23 cellular contexts compared by ENCODE assay signal in the genomic region with DNA sequence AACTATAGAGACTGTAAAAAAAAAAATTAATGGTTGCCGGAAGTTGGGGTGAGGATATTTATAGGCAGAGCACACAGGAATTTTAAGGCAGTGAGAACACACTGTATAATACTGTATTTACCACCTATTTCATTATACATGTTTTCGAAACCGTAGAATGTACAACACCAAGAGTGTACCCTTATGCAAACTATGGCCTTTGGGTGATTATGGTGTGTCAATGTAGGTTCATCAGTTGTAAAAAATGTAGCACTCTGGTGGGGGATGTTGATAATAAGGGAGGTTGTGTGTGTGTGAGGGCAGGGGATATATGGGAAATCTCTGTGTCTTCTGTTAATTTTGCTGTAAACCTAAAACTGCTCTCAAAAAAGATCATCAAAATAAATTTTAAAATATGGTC.
"Had no signal": no experiment of that assay in that cellular context is flagged by ENCODE, and none has a peak within 500 bp of the region (broad histone marks: within the 10 kb centered on the region; RNA-seq: fewer than 3 reads in every experiment).

No MANE protein-coding gene starts in this region.

- DNase-seq: IMR-90, Karpas-422, KG1, MG63, NCI-H1092 treated with DMSO at 0.1 percent for 48 hours, NCI-H1436, NCI-H187, NCI-H2029, NCI-H2081 treated with DMSO at 0.1 percent for 48 hours, NCI-H2171, NCI-H226, NCI-H446, NCI-H510A, NCI-H524 treated with DMSO at 0.1 percent for 48 hours, NCI-H69, NCI-H774, Right ventricle myocardium superior, RPMI8226, SIG-M5 had no signal

- H3K27me3 ChIP-seq: MG63, SJSA1 had no signal

- H3K4me1 ChIP-seq: SJSA1 had no signal

- H3K9me3 ChIP-seq: MG63, SJSA1 had no signal

- H3K4me3 ChIP-seq: MG63, SJSA1, SK-N-MC had no signal

- H3K36me3 ChIP-seq: MG63, SJSA1 had no signal

- ATAC-seq: HepG2 had no signal

- FAIRE-seq: HepG2, RCC 7860 had no signal

- H3K27ac ChIP-seq: SJSA1, SK-N-MC had no signal
